1 cellular context compared by ENCODE assay signal in the genomic region with DNA sequence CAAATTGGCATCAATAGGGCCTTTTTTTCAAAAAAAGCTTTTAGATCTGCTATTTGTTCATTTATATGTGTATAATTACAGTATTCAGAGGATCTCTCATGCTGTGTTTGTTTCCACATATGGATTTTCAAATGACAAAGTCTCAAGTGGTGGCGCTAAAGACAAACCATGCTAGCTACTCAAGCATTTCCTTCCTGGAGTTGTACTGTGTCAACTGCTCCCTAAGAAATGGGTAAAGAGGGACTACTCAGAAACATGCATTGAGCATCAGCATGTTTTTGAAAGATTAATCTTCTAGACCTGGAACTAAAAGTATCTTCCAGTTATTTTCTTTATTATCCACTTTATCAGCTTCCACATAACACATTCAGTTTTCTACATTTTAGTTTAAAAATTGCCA.
TF ChIP-seq lines count a peak whose summit lies in the region.

No MANE protein-coding gene starts in this region.

TF ChIP-seq in H1, 55 proteins besides CTCF, POLR2A, EP300 and RAD21:
- no peak for TF ChIP-seq ATF2 (IDR thresholded peaks at IDR 0.05; ENCODE audit: low read length)
- TF ChIP-seq SUZ12 (IDR thresholded peaks at IDR 0.05; ENCODE audit: low read length): no peak
- TF ChIP-seq CHD7 (IDR thresholded peaks at IDR 0.05; ENCODE audit: insufficient replicate concordance, low read length): no peak
- TF ChIP-seq KDM4A (IDR thresholded peaks at IDR 0.05; ENCODE audit: low read depth, low read length, severe bottlenecking): no peak
- no peak for TF ChIP-seq SP4 (IDR thresholded peaks at IDR 0.05; ENCODE audit: low read length)
- TF ChIP-seq SRF (IDR thresholded peaks at IDR 0.05; ENCODE audit: low read depth, low read length): no peak
- TF ChIP-seq NANOG (IDR thresholded peaks at IDR 0.05; ENCODE audit: insufficient read depth, low read depth, low read length, poor library complexity, severe bottlenecking): no peak
- TF ChIP-seq, protein P1, sequence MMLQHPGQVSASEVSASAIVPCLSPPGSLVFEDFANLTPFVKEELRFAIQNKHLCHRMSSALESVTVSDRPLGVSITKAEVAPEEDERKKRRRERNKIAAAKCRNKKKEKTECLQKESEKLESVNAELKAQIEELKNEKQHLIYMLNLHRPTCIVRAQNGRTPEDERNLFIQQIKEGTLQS (IDR thresholded peaks at IDR 0.05; ENCODE audit: insufficient read depth, low read depth, low read length): no peak
- no peak for TF ChIP-seq TCF12 (IDR thresholded peaks at IDR 0.05; ENCODE audit: low read depth, low read length)
- no peak for TF ChIP-seq MAFK (IDR thresholded peaks at IDR 0.05; ENCODE audit: low read depth, low read length)
- no peak for TF ChIP-seq MAX (IDR thresholded peaks at IDR 0.05)
- no peak for TF ChIP-seq BCL11A (IDR thresholded peaks at IDR 0.05; ENCODE audit: low read depth in 2 of 2, low read length in 2 of 2)
- TF ChIP-seq GABPA (IDR thresholded peaks at IDR 0.05; ENCODE audit: borderline replicate concordance, insufficient read depth, low read length): no peak
TF ChIP-seq in H1: peak in this region for 0.
